In genomic region chr5:53554444-53554843, GRCh38 we compare ENCODE assay signal across 28 cellular contexts.
"Had no signal": no experiment of that assay in that cellular context is flagged by ENCODE, and none has a peak within 500 bp of the region (broad histone marks: within the 10 kb centered on the region; RNA-seq: fewer than 3 reads in every experiment).

No MANE protein-coding gene starts in this region.

- H3K4me3 ChIP-seq: colonic mucosa, coronary artery, dorsolateral prefrontal cortex, esophagus muscularis mucosa, esophagus squamous epithelium, gastrocnemius medialis, gastroesophageal sphincter, heart left ventricle, heart right ventricle, hepatocyte had no signal

- H3K4me2 ChIP-seq: hepatocyte had no signal

- H3K9me3 ChIP-seq: colonic mucosa, esophagus muscularis mucosa, esophagus squamous epithelium, gastrocnemius medialis, gastroesophageal sphincter had no signal

- H2AFZ ChIP-seq: hepatocyte had no signal

- H3K27me3 ChIP-seq: colonic mucosa, gastrocnemius medialis had no signal

- DNase-seq: colonic mucosa; cortex of kidney; dermis blood vessel endothelial cell; dorsolateral prefrontal cortex; effector CD4-positive, alpha-beta T cell; effector CD8-positive, alpha-beta T cell; effector memory CD4-positive, alpha-beta T cell; effector memory CD8-positive, alpha-beta T cell; endodermal cell; esophagus squamous epithelium; foreskin fibroblast; foreskin keratinocyte; foreskin melanocyte; gastrocnemius medialis; glutamatergic neuron; head of caudate nucleus; heart left ventricle; heart right ventricle had no signal

- H3K4me1 ChIP-seq: colonic mucosa, esophagus muscularis mucosa, esophagus squamous epithelium, foreskin keratinocyte, gastrocnemius medialis, gastroesophageal sphincter, heart left ventricle, heart right ventricle had no signal

- ATAC-seq: effector memory CD8-positive, alpha-beta T cell; esophagus mucosa; foreskin keratinocyte; gastrocnemius medialis; gastroesophageal sphincter; heart left ventricle; heart right ventricle had no signal

- H3K79me2 ChIP-seq: hepatocyte had no signal

- H3K27ac ChIP-seq: colonic mucosa, coronary artery, dorsolateral prefrontal cortex, epithelial cell of prostate, esophagus muscularis mucosa, esophagus squamous epithelium, foreskin keratinocyte, gastrocnemius medialis, gastroesophageal sphincter, heart left ventricle, heart right ventricle, hepatocyte had no signal

- H3K36me3 ChIP-seq: colonic mucosa, esophagus muscularis mucosa, esophagus squamous epithelium, gastrocnemius medialis, gastroesophageal sphincter, heart left ventricle, heart right ventricle had no signal

- FAIRE-seq: colon, endometrium, endothelial cell of umbilical vein, frontal cortex had no signal
